17 cellular contexts compared by ENCODE assay signal in genomic region chr2:69561041-69561550, GRCh38.
"Had no signal": no experiment of that assay in that cellular context is flagged by ENCODE, and none has a peak within 500 bp of the region (broad histone marks: within the 10 kb centered on the region; RNA-seq: fewer than 3 reads in every experiment).

No MANE protein-coding gene starts in this region.

- H3K27me3 ChIP-seq: body of pancreas, thyroid gland, uterus had no signal

- H3K27me3 Mint-ChIP-seq: activated CD4-positive, alpha-beta memory T cell treated with anti-CD3 and anti-CD28 coated beads, Interleukin-2, amount 10 ng/mL, durations not matched to agents 7 days and 5 days; activated CD4-positive, alpha-beta T cell treated with anti-CD3 and anti-CD28 coated beads for 36 hours; progenitor cell of endocrine pancreas had no signal

- H3K4me3 Mint-ChIP-seq: activated CD4-positive, alpha-beta memory T cell treated with anti-CD3 and anti-CD28 coated beads, Interleukin-2, amount 10 ng/mL, durations not matched to agents 7 days and 5 days; activated CD4-positive, alpha-beta T cell treated with anti-CD3 and anti-CD28 coated beads for 36 hours; activated naive CD4-positive, alpha-beta T cell treated with anti-CD3 and anti-CD28 coated beads for 36 hours; activated T-helper 1 cell treated with anti-CD3 and anti-CD28 coated beads, Interleukin-12 subunit alpha, Interleukin-12 subunit beta, Interleukin-2, Interleukin-4 antibody, amounts not matched to agents 30 ng/mL and 10 ng/mL and 1 ng/mL, durations not matched to agents 14 hours and 24 hours and 36 hours; stimulated activated effector memory CD8-positive, alpha-beta T cell treated with anti-CD3 and anti-CD28 coated beads, Interleukin-12 subunit alpha, Interleukin-12 subunit beta, amount 100 ng/mL, for 72 hours had no signal

- DNase-seq: activated CD4-positive, alpha-beta memory T cell treated with anti-CD3 and anti-CD28 coated beads, Interleukin-2, amount 10 ng/mL, durations not matched to agents 7 days and 5 days; activated CD4-positive, alpha-beta T cell treated with anti-CD3 and anti-CD28 coated beads for 36 hours; activated CD8-positive, alpha-beta memory T cell treated with anti-CD3 and anti-CD28 coated beads, Interleukin-2, amount 50 U/mL, for 4 hours; activated naive CD4-positive, alpha-beta T cell treated with anti-CD3 and anti-CD28 coated beads for 36 hours; amniotic stem cell; body of pancreas; central memory CD4-positive, alpha-beta T cell; effector memory CD4-positive, alpha-beta T cell; hippocampal formation; kidney glomerular epithelial cell; right cardiac atrium; thyroid gland; uterus had no signal

- H3K27ac ChIP-seq: body of pancreas, epithelial cell of prostate, uterus had no signal

- H3K27ac Mint-ChIP-seq: activated CD4-positive, alpha-beta memory T cell treated with anti-CD3 and anti-CD28 coated beads, Interleukin-2, amount 10 ng/mL, durations not matched to agents 7 days and 5 days; activated T-helper 1 cell treated with anti-CD3 and anti-CD28 coated beads, Interleukin-12 subunit alpha, Interleukin-12 subunit beta, Interleukin-2, Interleukin-4 antibody, amounts not matched to agents 30 ng/mL and 10 ng/mL and 1 ng/mL, durations not matched to agents 14 hours and 24 hours and 36 hours; stimulated activated effector memory CD8-positive, alpha-beta T cell treated with anti-CD3 and anti-CD28 coated beads, Interleukin-12 subunit alpha, Interleukin-12 subunit beta, amount 100 ng/mL, for 72 hours had no signal

- H3K4me1 ChIP-seq: uterus had no signal

- H3K9me3 Mint-ChIP-seq: activated CD4-positive, alpha-beta memory T cell treated with anti-CD3 and anti-CD28 coated beads, Interleukin-2, amount 10 ng/mL, durations not matched to agents 7 days and 5 days; activated naive CD4-positive, alpha-beta T cell treated with anti-CD3 and anti-CD28 coated beads for 36 hours; activated T-helper 1 cell treated with anti-CD3 and anti-CD28 coated beads, Interleukin-12 subunit alpha, Interleukin-12 subunit beta, Interleukin-2, Interleukin-4 antibody, amounts not matched to agents 30 ng/mL and 10 ng/mL and 1 ng/mL, durations not matched to agents 14 hours and 24 hours and 36 hours; stimulated activated effector memory CD8-positive, alpha-beta T cell treated with anti-CD3 and anti-CD28 coated beads, Interleukin-12 subunit alpha, Interleukin-12 subunit beta, amount 100 ng/mL, for 72 hours had no signal

- H3K9me3 ChIP-seq: body of pancreas, thyroid gland, uterus had no signal

- H3K36me3 ChIP-seq: thyroid gland, uterus had no signal

- H3K4me3 ChIP-seq: body of pancreas, thyroid gland, uterus had no signal

- ATAC-seq: body of pancreas; right cardiac atrium; stimulated activated effector memory CD8-positive, alpha-beta T cell treated with anti-CD3 and anti-CD28 coated beads, Interleukin-12 subunit alpha, Interleukin-12 subunit beta, amount 100 ng/mL, for 72 hours had no signal
